In genomic region chr10:27099448-27099847, GRCh38 we compare ENCODE assay signal across 8 cellular contexts. TPM values are rescaled to one million over a fixed set of nuclear protein-coding genes. Genes with fewer than 3 reads are reported as not detected.
DNase-seq lines count a peak whose midpoint lies in the region; ATAC-seq, FAIRE-seq and TF ChIP-seq lines count a peak whose summit lies in the region.

No MANE protein-coding gene starts in this region.

- no peak for ATAC-seq in T-cell (replicated peaks in 1 of 4)
- no peak for ATAC-seq in gastrocnemius medialis
- no peak for ATAC-seq in GM19023 (IDR thresholded peaks at IDR 0.05; ENCODE audit: unreplicated experiment)
- no peak for ATAC-seq in HG02763 (IDR thresholded peaks at IDR 0.05; ENCODE audit: unreplicated experiment)

- in situ Hi-C loops in gastrocnemius medialis (cut with MboI; ENCODE audit: low sequenced_read_pairs in 4 of 4), result no loop called here

- no peaks in the 10 kb centered on the region for H3K27me3 ChIP-seq in gastrocnemius medialis

- no peaks in the 10 kb centered on the region for H3K9me3 Mint-ChIP-seq in T-cell

- CTCF ChIA-PET in T-cell (lab: Charles Lee), result interaction anchor here in 1 of 2 donors (0.6 kb wide), 1 partner anchor 19 kb away, joined by 3 read pairs; no protein-coding TSS in a partner anchor

- DNase-seq in GM12865 (ENCODE audit: low read depth), result no peak
- DNase-seq in T-cell, result no peak
- no peak for DNase-seq in fibroblast of the aortic adventitia (ENCODE audit: low read depth)
- no peak for DNase-seq in gastrocnemius medialis
- DNase-seq in D721Med (ENCODE audit: insufficient read length, low spot score), result no peak
- no peak for DNase-seq in NCI-H2029 treated with DMSO at 0.1 percent for 48 hours (lab: John Stamatoyannopoulos, UW)

- peaks cover 46 to 58% (median 47%) of the 10 kb centered on the region in 3 donors for H3K4me1 Mint-ChIP-seq in T-cell

- TF ChIP-seq CTCF in GM12865 (IDR thresholded peaks at IDR 0.05; ENCODE audit: insufficient read depth, low read depth, low read length, missing control alignments) (no peak), fibroblast of the aortic adventitia (IDR thresholded peaks at IDR 0.05; ENCODE audit: insufficient read depth, low read length) (no peak), gastrocnemius medialis (IDR thresholded peaks at IDR 0.05 in 4 of 5, conservative IDR thresholded peaks at IDR 0.05 in 1 of 5) (no peak), D721Med (IDR thresholded peaks at IDR 0.05; ENCODE audit: insufficient read depth, missing control alignments) (no peak)

- peaks cover 12 to 15% of the 10 kb centered on the region in 2 donors for H3K4me1 ChIP-seq in gastrocnemius medialis

- intact Hi-C loops in gastrocnemius medialis (cut with DNase I; ENCODE audit: low total_unique reads), result no loop called here

- peak overlapping the region; percentile 88 to 93 (median 88) for H3K27ac ChIP-seq in gastrocnemius medialis

- no peak for FAIRE-seq in D721Med (lab: Jason Lieb, UNC)

- peak overlapping the region in 1 of 2 donors; percentile 92 for H3K27ac Mint-ChIP-seq in T-cell

- H3K4me3 ChIP-seq in GM12865 (ENCODE audit: low read depth, low read length), result peak overlapping the region; percentile 75
- peak overlapping the region; percentile 90 for H3K4me3 ChIP-seq in fibroblast of the aortic adventitia (ENCODE audit: low read depth, low read length)
- H3K4me3 ChIP-seq in gastrocnemius medialis, result peak overlapping the region; percentile 77 to 88 (median 86)

- POLR2A ChIA-PET in T-cell (lab: Charles Lee), result interaction anchor here in 1 of 2 donors (0.8 kb wide), 1 partner anchor 222 kb away, joined by 3 read pairs; no protein-coding TSS in a partner anchor

- H3K9me3 ChIP-seq in gastrocnemius medialis, result no peaks in the 10 kb centered on the region

- H3K36me3 Mint-ChIP-seq in T-cell, result peaks cover 4% of the 10 kb centered on the region

- TF ChIP-seq POLR2A in gastrocnemius medialis (IDR thresholded peaks at IDR 0.05), result no peak

- no peaks in the 10 kb centered on the region for H3K27me3 Mint-ChIP-seq in T-cell

- H3K4me3 Mint-ChIP-seq in T-cell, result peak overlapping the region; percentile 86 to 92 (median 91)

- peaks cover 0 to 3% of the 10 kb centered on the region in 2 donors for H3K36me3 ChIP-seq in gastrocnemius medialis

RNA-seq across cellular contexts. Expression of gene ANKRD26, which starts 0.8 kb away (rescaled TPM):
- total RNA-seq in T-cell (10 to 100 TPM in 1 of 5 donors, 1 to 10 TPM in 4; 8.9 to 13.0 (median 9.3) TPM), fibroblast of the aortic adventitia (ENCODE audit: low replicate concordance) (10.1 and 16.0 TPM in 2 replicates), gastrocnemius medialis (10 to 100 TPM in 2 of 4 donors, 1 to 10 TPM in 2; 3.6 to 14.7 (median 8.4) TPM)

RNA-seq across cellular contexts. Expression of gene YME1L1, which starts 54.7 kb away (rescaled TPM):
- total RNA-seq in T-cell (100 to 1,000 TPM in 2 of 5 donors, 10 to 100 TPM in 3; 83.5 to 126 (median 88.4) TPM), fibroblast of the aortic adventitia (ENCODE audit: low replicate concordance) (71.8 and 89.9 TPM in 2 replicates), gastrocnemius medialis (100 to 1,000 TPM in 1 of 4 donors, 10 to 100 TPM in 3; 79.2 to 100 (median 88.7) TPM)

RNA-seq across cellular contexts. Expression of gene MASTL, which starts 55.7 kb away (rescaled TPM):
- total RNA-seq in T-cell, result 10 to 100 TPM in 3 of 5 donors, 1 to 10 TPM in 2; 4.2 to 21.2 (median 10.4) TPM
- total RNA-seq in fibroblast of the aortic adventitia (ENCODE audit: low replicate concordance), result 16.4 and 36.2 TPM in 2 replicates
- 1 to 10 TPM; 2.0 to 3.6 (median 2.9) TPM for total RNA-seq in gastrocnemius medialis
